ENCODE assay signal across 9 cellular contexts in genomic region chr7:151091431-151091830, GRCh38. TPM values are rescaled to one million over a fixed set of nuclear protein-coding genes. Genes with fewer than 3 reads are reported as not detected.
DNase-seq lines count a peak whose midpoint lies in the region; ATAC-seq, FAIRE-seq and TF ChIP-seq lines count a peak whose summit lies in the region.
"Had no signal": no experiment of that assay in that cellular context is flagged by ENCODE, and none has a peak within 500 bp of the region (broad histone marks: within the 10 kb centered on the region; RNA-seq: fewer than 3 reads in every experiment).

No MANE protein-coding gene starts in this region.

- no peaks in the 10 kb centered on the region for H3K27me3 Mint-ChIP-seq in neural crest cell (ENCODE audit: low read depth)
- H3K27me3 Mint-ChIP-seq in stimulated activated naive B cell treated with anti-CD40 and anti-IgM and Interleukin-4, amounts not matched to agents 10 μg/mL and 1 μg/mL and 100 μg/mL, for 72 hours = peaks cover 12 to 56% of the 10 kb centered on the region in 2 donors
- peaks cover 14% of the 10 kb centered on the region for H3K27me3 Mint-ChIP-seq in CD8-positive, alpha-beta T cell (ENCODE audit: low read depth)

- peaks cover 91% of the 10 kb centered on the region for H3K79me2 ChIP-seq in Loucy (ENCODE audit: insufficient read depth, low read length)

- no peaks in the 10 kb centered on the region for H3K36me3 Mint-ChIP-seq in neural crest cell (ENCODE audit: low read depth)
- H3K36me3 Mint-ChIP-seq in stimulated activated naive B cell treated with anti-CD40 and anti-IgM and Interleukin-4, amounts not matched to agents 10 μg/mL and 1 μg/mL and 100 μg/mL, for 72 hours = peaks cover 0 to 8% of the 10 kb centered on the region in 2 donors
- H3K36me3 Mint-ChIP-seq in CD8-positive, alpha-beta T cell = peaks cover 2% of the 10 kb centered on the region

- peak overlapping the region; percentile 25 for H3K4me2 ChIP-seq in Loucy (ENCODE audit: low read depth, low read length, poor library complexity, severe bottlenecking)

- H3F3A ChIP-seq in Loucy (ENCODE audit: low read depth) = no peaks in the 10 kb centered on the region

- no peak overlapping the region for H3K9ac ChIP-seq in Loucy (ENCODE audit: low read depth, low read length, poor library complexity, severe bottlenecking)

- no peak overlapping the region for H3K4me3 ChIP-seq in Loucy (ENCODE audit: low read length, poor library complexity, severe bottlenecking)
- no peak overlapping the region for H3K4me3 ChIP-seq in bronchial epithelial cell (ENCODE audit: low read depth, low read length)
- no peak overlapping the region for H3K4me3 ChIP-seq in suprapubic skin
- no peak overlapping the region for H3K4me3 ChIP-seq in CD8-positive, alpha-beta T cell (ENCODE audit: low read depth, low read length)

- no peaks in the 10 kb centered on the region for H3K9me2 ChIP-seq in Loucy (replicated peaks; ENCODE audit: low read depth, low read length)

- no peaks in the 10 kb centered on the region for H3K36me3 ChIP-seq in Loucy (ENCODE audit: insufficient read depth, low read length)
- H3K36me3 ChIP-seq in bronchial epithelial cell (ENCODE audit: control insufficient read depth, insufficient read depth, low read length) = peaks cover 2% of the 10 kb centered on the region
- H3K36me3 ChIP-seq in suprapubic skin = no peaks in the 10 kb centered on the region
- no peaks in the 10 kb centered on the region for H3K36me3 ChIP-seq in CD8-positive, alpha-beta T cell (ENCODE audit: insufficient read depth, low read length)

- peak overlapping the region; percentile 57 for H3K4me3 Mint-ChIP-seq in neural crest cell
- no peak overlapping the region for H3K4me3 Mint-ChIP-seq in stimulated activated naive B cell treated with anti-CD40 and anti-IgM and Interleukin-4, amounts not matched to agents 10 μg/mL and 1 μg/mL and 100 μg/mL, for 72 hours
- no peak overlapping the region for H3K4me3 Mint-ChIP-seq in CD8-positive, alpha-beta T cell

- no peak overlapping the region for H3K27ac ChIP-seq in suprapubic skin
- H3K27ac ChIP-seq in CD8-positive, alpha-beta T cell (ENCODE audit: low read depth, low read length) = no peak overlapping the region

- TF ChIP-seq CTCF in GM10248 (IDR thresholded peaks at IDR 0.05; ENCODE audit: control extremely low read depth, extremely low read depth, low read depth, missing control alignments) (peak; percentile 51), Loucy (conservative IDR thresholded peaks at IDR 0.05; ENCODE audit: low read length) (peak; percentile 69), bronchial epithelial cell (IDR thresholded peaks at IDR 0.05; ENCODE audit: insufficient read depth, low read length, severe bottlenecking) (peak; percentile 66), neural crest cell (conservative IDR thresholded peaks at IDR 0.05) (peak; percentile 59), suprapubic skin (IDR thresholded peaks at IDR 0.05) (peak in 1 of 2 donors; percentile 56)
- no peak for TF ChIP-seq CTCF in CD8-positive, alpha-beta T cell (IDR thresholded peaks at IDR 0.05)

- intact Hi-C loops in CD8-positive, alpha-beta T cell (cut with DNase I, micrococcal nuclease) = no loop called here

- H3K9me3 ChIP-seq in Loucy (ENCODE audit: insufficient read depth, low read depth, low read length) = no peaks in the 10 kb centered on the region
- H3K9me3 ChIP-seq in suprapubic skin = no peaks in the 10 kb centered on the region
- H3K9me3 ChIP-seq in CD8-positive, alpha-beta T cell (ENCODE audit: low read length) = no peaks in the 10 kb centered on the region

- no peak for TF ChIP-seq POLR2A in suprapubic skin (IDR thresholded peaks at IDR 0.05)

- CTCF ChIA-PET in GM10248 (lab: Yijun Ruan, JAX) = interaction anchor here (0.9 to 12.8 kb wide), 3 partner anchors 16 to 108 kb away, joined by 3 to 149 read pairs (median 3); no protein-coding TSS in a partner anchor
- CTCF ChIA-PET in CD8-positive, alpha-beta T cell (lab: Charles Lee) = no interaction called here

- no peaks in the 10 kb centered on the region for H3K27me3 ChIP-seq in Loucy (ENCODE audit: insufficient read depth, low read length, poor library complexity, severe bottlenecking)
- H3K27me3 ChIP-seq in bronchial epithelial cell (ENCODE audit: control insufficient read depth, insufficient read depth, low read length) = no peaks in the 10 kb centered on the region
- H3K27me3 ChIP-seq in suprapubic skin = no peaks in the 10 kb centered on the region
- no peaks in the 10 kb centered on the region for H3K27me3 ChIP-seq in CD8-positive, alpha-beta T cell (ENCODE audit: insufficient read depth, low read length)

- DNase-seq in GM10248 (ENCODE audit: extremely low spot score) (peak; percentile 51), bronchial epithelial cell (ENCODE audit: low read depth) (no peak), neural crest cell (ENCODE audit: low read depth, low spot score) (no peak), suprapubic skin (ENCODE audit: low spot score in 2 of 2) (no peak), NCI-H2196 (lab: John Stamatoyannopoulos, UW; ENCODE audit: unreplicated experiment) (no peak)
- no peak for DNase-seq in stimulated activated naive B cell treated with anti-CD40 and anti-IgM and Interleukin-4, amounts not matched to agents 10 μg/mL and 1 μg/mL and 100 μg/mL, for 72 hours
- DNase-seq in CD8-positive, alpha-beta T cell = no peak
- DNase-seq: NCI-H1105 treated with DMSO at 0.1 percent for 48 hours had no signal

- no peak overlapping the region for H3K27ac Mint-ChIP-seq in neural crest cell (ENCODE audit: unreplicated experiment)
- H3K27ac Mint-ChIP-seq in stimulated activated naive B cell treated with anti-CD40 and anti-IgM and Interleukin-4, amounts not matched to agents 10 μg/mL and 1 μg/mL and 100 μg/mL, for 72 hours = no peak overlapping the region
- H3K27ac Mint-ChIP-seq in CD8-positive, alpha-beta T cell = no peak overlapping the region

- no peak for FAIRE-seq in bronchial epithelial cell (lab: Jason Lieb, UNC)

- H3K4me1 ChIP-seq in Loucy (ENCODE audit: insufficient read depth, low read length, poor library complexity, severe bottlenecking) (peaks cover 22% of the 10 kb centered on the region), suprapubic skin (peaks cover 52% of the 10 kb centered on the region)
- peaks cover 21% of the 10 kb centered on the region for H3K4me1 ChIP-seq in CD8-positive, alpha-beta T cell (ENCODE audit: insufficient read depth, low read length)

- peaks cover 70% of the 10 kb centered on the region for H4K20me1 ChIP-seq in Loucy (ENCODE audit: insufficient read depth, low read length, poor library complexity, severe bottlenecking)

- POLR2A ChIA-PET in GM10248 (lab: Yijun Ruan, JAX) = no interaction called here
- POLR2A ChIA-PET in CD8-positive, alpha-beta T cell (lab: Charles Lee) = interaction anchor here (1.8 kb wide), 1 partner anchor 63 kb away, joined by 6 read pairs; the partner anchor contains the start of gene ABCB8

- H3K9me3 Mint-ChIP-seq in neural crest cell = no peaks in the 10 kb centered on the region
- H3K9me3 Mint-ChIP-seq in stimulated activated naive B cell treated with anti-CD40 and anti-IgM and Interleukin-4, amounts not matched to agents 10 μg/mL and 1 μg/mL and 100 μg/mL, for 72 hours = no peaks in the 10 kb centered on the region
- H3K9me3 Mint-ChIP-seq in CD8-positive, alpha-beta T cell = no peaks in the 10 kb centered on the region

- peaks cover 29% of the 10 kb centered on the region for H3K4me1 Mint-ChIP-seq in neural crest cell
- H3K4me1 Mint-ChIP-seq in stimulated activated naive B cell treated with anti-CD40 and anti-IgM and Interleukin-4, amounts not matched to agents 10 μg/mL and 1 μg/mL and 100 μg/mL, for 72 hours = peaks cover 14 to 26% of the 10 kb centered on the region in 2 donors
- peaks cover 13% of the 10 kb centered on the region for H3K4me1 Mint-ChIP-seq in CD8-positive, alpha-beta T cell (ENCODE audit: low read depth)

- ATAC-seq in stimulated activated naive B cell treated with anti-CD40 and anti-IgM and Interleukin-4, amounts not matched to agents 10 μg/mL and 1 μg/mL and 100 μg/mL, for 72 hours (replicated peaks) = no peak
- ATAC-seq in CD8-positive, alpha-beta T cell = no peak

- no peak overlapping the region for H2AFZ ChIP-seq in Loucy (ENCODE audit: low read length)

- 67% methylated on average over 5 of the region's 6 CpGs for WGBS in suprapubic skin

- TF ChIP-seq EP300 in suprapubic skin (IDR thresholded peaks at IDR 0.05) = no peak

RNA-seq across cellular contexts. Expression of gene AGAP3, which starts 5.2 kb away (rescaled TPM):
- total RNA-seq in bronchial epithelial cell = 52.7 and 61.1 TPM in 2 replicates
- 128 and 139 TPM in 2 replicates for total RNA-seq in neural crest cell
- total RNA-seq in suprapubic skin = 100 to 1,000 TPM; 126 to 162 (median 134) TPM
- 10 to 100 TPM; 35.0 to 36.6 TPM for total RNA-seq in CD8-positive, alpha-beta T cell

RNA-seq across cellular contexts. Expression of gene TMUB1, which starts 8.1 kb away (rescaled TPM):
- total RNA-seq in bronchial epithelial cell (9.0 and 11.6 TPM in 2 replicates), neural crest cell (44.9 and 46.5 TPM in 2 replicates), suprapubic skin (10 to 100 TPM; 32.5 to 50.3 (median 45.7) TPM)
- total RNA-seq in CD8-positive, alpha-beta T cell = 10 to 100 TPM; 42.3 to 44.6 TPM

RNA-seq across cellular contexts. Expression of gene FASTK, which starts 10.8 kb away (rescaled TPM):
- total RNA-seq in bronchial epithelial cell = 51.6 and 65.8 TPM in 2 replicates
- 82.4 and 86.1 TPM in 2 replicates for total RNA-seq in neural crest cell
- 100 to 1,000 TPM in 2 of 4 donors, 10 to 100 TPM in 2; 76.8 to 102 (median 90.9) TPM for total RNA-seq in suprapubic skin
- 10 to 100 TPM; 56.3 to 62.9 TPM for total RNA-seq in CD8-positive, alpha-beta T cell

RNA-seq across cellular contexts. Expression of gene SLC4A2, which starts 32.0 kb away (rescaled TPM):
- total RNA-seq in bronchial epithelial cell = 33.2 and 38.9 TPM in 2 replicates
- total RNA-seq in neural crest cell = 139 and 141 TPM in 2 replicates
- total RNA-seq in suprapubic skin = 10 to 100 TPM; 31.9 to 78.7 (median 59.7) TPM
- total RNA-seq in CD8-positive, alpha-beta T cell = 10 to 100 TPM; 25.5 to 29.1 TPM

RNA-seq across cellular contexts. Expression of gene CDK5, which starts 33.7 kb away (rescaled TPM):
- total RNA-seq in bronchial epithelial cell (11.6 and 12.4 TPM in 2 replicates), neural crest cell (38.9 TPM in 2 replicates), suprapubic skin (10 to 100 TPM in 3 of 4 donors, 1 to 10 TPM in 1; 7.7 to 14.7 (median 13.4) TPM)
- 1 to 10 TPM; 1.9 to 2.7 TPM for total RNA-seq in CD8-positive, alpha-beta T cell
